1 cellular context compared by ENCODE assay signal in genomic region chr1:147246044-147246690, GRCh38.
TF ChIP-seq lines count a peak whose summit lies in the region.

No MANE protein-coding gene starts in this region.

TF ChIP-seq in K562, 482 proteins besides CTCF, POLR2A, EP300 and RAD21 (continued from another document):
- TF ChIP-seq, protein P1, sequence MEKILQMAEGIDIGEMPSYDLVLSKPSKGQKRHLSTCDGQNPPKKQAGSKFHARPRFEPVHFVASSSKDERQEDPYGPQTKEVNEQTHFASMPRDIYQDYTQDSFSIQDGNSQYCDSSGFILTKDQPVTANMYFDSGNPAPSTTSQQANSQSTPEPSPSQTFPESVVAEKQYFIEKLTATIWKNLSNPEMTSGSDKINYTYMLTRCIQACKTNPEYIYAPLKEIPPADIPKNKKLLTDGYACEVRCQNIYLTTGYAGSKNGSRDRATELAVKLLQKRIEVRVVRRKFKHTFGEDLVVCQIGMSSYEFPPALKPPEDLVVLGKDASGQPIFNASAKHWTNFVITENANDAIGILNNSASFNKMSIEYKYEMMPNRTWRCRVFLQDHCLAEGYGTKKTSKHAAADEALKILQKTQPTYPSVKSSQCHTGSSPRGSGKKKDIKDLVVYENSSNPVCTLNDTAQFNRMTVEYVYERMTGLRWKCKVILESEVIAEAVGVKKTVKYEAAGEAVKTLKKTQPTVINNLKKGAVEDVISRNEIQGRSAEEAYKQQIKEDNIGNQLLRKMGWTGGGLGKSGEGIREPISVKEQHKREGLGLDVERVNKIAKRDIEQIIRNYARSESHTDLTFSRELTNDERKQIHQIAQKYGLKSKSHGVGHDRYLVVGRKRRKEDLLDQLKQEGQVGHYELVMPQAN (IDR thresholded peaks at IDR 0.05; ENCODE audit: borderline replicate concordance): 0 out of 2 replicates have a peak, but pooled peaks have one; percentile 23
- TF ChIP-seq ZNF212 (CRISPR knock-in tag; IDR thresholded peaks at IDR 0.05) (no peak), NFE2 (IDR thresholded peaks at IDR 0.05; ENCODE audit: low read depth) (0 out of 2 replicates have a peak, but pooled peaks have one; percentile 8), ZNF316 (IDR thresholded peaks at IDR 0.05) (0 out of 2 replicates have a peak, but pooled peaks have one; percentile 1), ZNF121 (CRISPR knock-in tag; conservative IDR thresholded peaks at IDR 0.05) (no peak), DDX20 (tag; IDR thresholded peaks at IDR 0.05; ENCODE audit: low read depth) (no peak), PYGO2 (tag; IDR thresholded peaks at IDR 0.05) (no peak), TEAD4 (IDR thresholded peaks at IDR 0.05; ENCODE audit: low read length) (no peak), TEAD4 (CRISPR knock-in tag; IDR thresholded peaks at IDR 0.05; ENCODE audit: borderline replicate concordance) (no peak), SMARCA4 (IDR thresholded peaks at IDR 0.05) (0 out of 2 replicates have a peak, but pooled peaks have one; percentile 5), POLR2B (IDR thresholded peaks at IDR 0.05; ENCODE audit: low read depth, partially characterized antibody) (no peak), E2F8 (IDR thresholded peaks at IDR 0.05; ENCODE audit: low read depth, partially characterized antibody) (no peak), JUND (IDR thresholded peaks at IDR 0.05; ENCODE audit: borderline replicate concordance, low read depth, low read length) (no peak), JUND (tag; IDR thresholded peaks at IDR 0.05; ENCODE audit: borderline replicate concordance, low read depth, low read length) (0 out of 3 replicates have a peak, but pooled peaks have one; percentile 4), ZNF253 (CRISPR knock-in tag; conservative IDR thresholded peaks at IDR 0.05) (no peak), NELFE (IDR thresholded peaks at IDR 0.05; ENCODE audit: insufficient read depth, insufficient read length) (no peak), MCM7 (IDR thresholded peaks at IDR 0.05) (no peak), ZNF445 (CRISPR knock-in tag; IDR thresholded peaks at IDR 0.05; ENCODE audit: low read depth) (no peak), ADNP (tag; IDR thresholded peaks at IDR 0.05) (0 out of 2 replicates have a peak, but pooled peaks have one; percentile 5), EP400 (IDR thresholded peaks at IDR 0.05) (no peak), ZNF668 (CRISPR knock-in tag; IDR thresholded peaks at IDR 0.05) (no peak), CBFA2T2 (conservative IDR thresholded peaks at IDR 0.05) (no peak), ZBTB49 (CRISPR knock-in tag; IDR thresholded peaks at IDR 0.05; ENCODE audit: borderline replicate concordance) (no peak), TFE3 (CRISPR knock-in tag; IDR thresholded peaks at IDR 0.05) (no peak), HNRNPK (IDR thresholded peaks at IDR 0.05; ENCODE audit: low read depth, low read length, poor library complexity, severe bottlenecking) (no peak), ZNF146 (CRISPR knock-in tag; IDR thresholded peaks at IDR 0.05; ENCODE audit: unreplicated experiment) (peak; percentile 64)
- TF ChIP-seq, protein P2, sequence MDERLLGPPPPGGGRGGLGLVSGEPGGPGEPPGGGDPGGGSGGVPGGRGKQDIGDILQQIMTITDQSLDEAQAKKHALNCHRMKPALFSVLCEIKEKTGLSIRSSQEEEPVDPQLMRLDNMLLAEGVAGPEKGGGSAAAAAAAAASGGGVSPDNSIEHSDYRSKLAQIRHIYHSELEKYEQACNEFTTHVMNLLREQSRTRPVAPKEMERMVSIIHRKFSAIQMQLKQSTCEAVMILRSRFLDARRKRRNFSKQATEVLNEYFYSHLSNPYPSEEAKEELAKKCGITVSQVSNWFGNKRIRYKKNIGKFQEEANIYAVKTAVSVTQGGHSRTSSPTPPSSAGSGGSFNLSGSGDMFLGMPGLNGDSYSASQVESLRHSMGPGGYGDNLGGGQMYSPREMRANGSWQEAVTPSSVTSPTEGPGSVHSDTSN (CRISPR knock-in tag; IDR thresholded peaks at IDR 0.05; ENCODE audit: low read depth): no peak
- TF ChIP-seq, protein P2 (tag; conservative IDR thresholded peaks at IDR 0.05; ENCODE audit: low read depth): no peak
- TF ChIP-seq, protein P3, sequence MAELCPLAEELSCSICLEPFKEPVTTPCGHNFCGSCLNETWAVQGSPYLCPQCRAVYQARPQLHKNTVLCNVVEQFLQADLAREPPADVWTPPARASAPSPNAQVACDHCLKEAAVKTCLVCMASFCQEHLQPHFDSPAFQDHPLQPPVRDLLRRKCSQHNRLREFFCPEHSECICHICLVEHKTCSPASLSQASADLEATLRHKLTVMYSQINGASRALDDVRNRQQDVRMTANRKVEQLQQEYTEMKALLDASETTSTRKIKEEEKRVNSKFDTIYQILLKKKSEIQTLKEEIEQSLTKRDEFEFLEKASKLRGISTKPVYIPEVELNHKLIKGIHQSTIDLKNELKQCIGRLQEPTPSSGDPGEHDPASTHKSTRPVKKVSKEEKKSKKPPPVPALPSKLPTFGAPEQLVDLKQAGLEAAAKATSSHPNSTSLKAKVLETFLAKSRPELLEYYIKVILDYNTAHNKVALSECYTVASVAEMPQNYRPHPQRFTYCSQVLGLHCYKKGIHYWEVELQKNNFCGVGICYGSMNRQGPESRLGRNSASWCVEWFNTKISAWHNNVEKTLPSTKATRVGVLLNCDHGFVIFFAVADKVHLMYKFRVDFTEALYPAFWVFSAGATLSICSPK (IDR thresholded peaks at IDR 0.05; ENCODE audit: borderline replicate concordance): no peak
- TF ChIP-seq, protein P4, sequence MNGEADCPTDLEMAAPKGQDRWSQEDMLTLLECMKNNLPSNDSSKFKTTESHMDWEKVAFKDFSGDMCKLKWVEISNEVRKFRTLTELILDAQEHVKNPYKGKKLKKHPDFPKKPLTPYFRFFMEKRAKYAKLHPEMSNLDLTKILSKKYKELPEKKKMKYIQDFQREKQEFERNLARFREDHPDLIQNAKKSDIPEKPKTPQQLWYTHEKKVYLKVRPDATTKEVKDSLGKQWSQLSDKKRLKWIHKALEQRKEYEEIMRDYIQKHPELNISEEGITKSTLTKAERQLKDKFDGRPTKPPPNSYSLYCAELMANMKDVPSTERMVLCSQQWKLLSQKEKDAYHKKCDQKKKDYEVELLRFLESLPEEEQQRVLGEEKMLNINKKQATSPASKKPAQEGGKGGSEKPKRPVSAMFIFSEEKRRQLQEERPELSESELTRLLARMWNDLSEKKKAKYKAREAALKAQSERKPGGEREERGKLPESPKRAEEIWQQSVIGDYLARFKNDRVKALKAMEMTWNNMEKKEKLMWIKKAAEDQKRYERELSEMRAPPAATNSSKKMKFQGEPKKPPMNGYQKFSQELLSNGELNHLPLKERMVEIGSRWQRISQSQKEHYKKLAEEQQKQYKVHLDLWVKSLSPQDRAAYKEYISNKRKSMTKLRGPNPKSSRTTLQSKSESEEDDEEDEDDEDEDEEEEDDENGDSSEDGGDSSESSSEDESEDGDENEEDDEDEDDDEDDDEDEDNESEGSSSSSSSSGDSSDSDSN (IDR thresholded peaks at IDR 0.05; ENCODE audit: borderline replicate concordance in 1 of 2, low read depth in 2 of 2, low read length in 2 of 2): no peak
